ENCODE assay signal across 1 cellular context in the genomic region with DNA sequence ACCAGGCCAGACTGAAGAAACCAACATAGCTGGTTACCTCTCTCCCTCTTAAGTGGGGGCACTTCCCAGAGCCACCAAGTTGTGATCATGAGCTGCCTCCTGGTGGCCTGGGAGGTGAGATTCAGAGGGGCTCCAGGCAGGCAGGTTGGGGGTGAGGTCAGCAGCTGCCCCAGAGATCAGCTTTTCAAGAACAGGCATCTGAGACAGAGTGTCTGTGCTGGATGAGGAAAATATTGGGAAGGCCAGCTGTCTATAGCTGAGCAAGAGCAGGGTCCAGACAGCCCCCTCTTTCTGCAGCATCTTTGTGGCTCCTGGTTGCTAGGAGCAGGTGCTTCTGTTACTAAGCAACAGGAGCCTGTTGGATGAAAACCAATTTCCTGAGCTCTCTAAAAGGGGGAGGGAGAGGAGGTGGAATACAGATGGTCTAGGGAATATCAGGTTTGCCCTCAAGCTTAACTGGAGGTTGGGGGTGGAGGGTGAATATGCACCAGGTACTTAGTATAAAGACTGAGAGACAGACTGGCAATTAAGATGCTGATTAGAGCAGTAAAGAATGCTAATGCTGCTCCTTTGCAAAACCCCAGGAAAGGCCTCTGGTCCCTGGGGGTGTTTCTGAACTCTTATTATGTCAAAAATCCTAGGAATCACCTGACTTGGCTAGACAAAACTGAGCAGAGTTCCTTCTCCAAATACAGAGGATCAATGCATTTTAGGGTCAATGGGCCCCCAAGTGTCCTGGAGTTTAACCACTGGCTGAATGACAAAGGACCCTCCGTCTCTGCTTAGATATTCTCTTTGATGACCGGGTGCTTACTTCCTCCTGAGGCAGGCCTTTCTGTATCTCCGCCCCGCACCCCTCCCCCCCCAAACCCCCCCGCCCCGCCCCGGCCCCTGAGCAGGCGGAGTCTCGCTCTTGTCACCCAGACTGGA.
TF ChIP-seq lines count a peak whose summit lies in the region.

No MANE protein-coding gene starts in this region.

TF ChIP-seq in H1, 55 proteins besides CTCF, POLR2A, EP300 and RAD21:
- no peak for TF ChIP-seq TAF7 (optimal IDR thresholded peaks at IDR 0.05; ENCODE audit: borderline replicate concordance, low read depth, low read length)
- TF ChIP-seq RBBP5 (IDR thresholded peaks at IDR 0.05; ENCODE audit: borderline replicate concordance, low read depth, low read length): peak; percentile 50; the same call in 1 of the 2 replicates
- TF ChIP-seq CHD2 (IDR thresholded peaks at IDR 0.05; ENCODE audit: low read length): no peak
- TF ChIP-seq RXRA (IDR thresholded peaks at IDR 0.05; ENCODE audit: insufficient read depth, low read depth, low read length): 0 out of 2 replicates have a peak, but pooled peaks have one; percentile 10
- 0 out of 2 replicates have a peak, but pooled peaks have one; percentile 51 for TF ChIP-seq TCF12 (IDR thresholded peaks at IDR 0.05; ENCODE audit: low read depth, low read length)
- peak; percentile 75 for TF ChIP-seq SP1 (IDR thresholded peaks at IDR 0.05; ENCODE audit: low read depth, low read length)
- 0 out of 2 replicates have a peak, but pooled peaks have one; percentile 27 for TF ChIP-seq JUND (IDR thresholded peaks at IDR 0.05; ENCODE audit: low read length)
- TF ChIP-seq TAF1 (IDR thresholded peaks at IDR 0.05; ENCODE audit: low read depth, low read length): no peak
- 0 out of 4 replicates have a peak, but pooled peaks of 1 of the 2 experiments have one; percentile 49 for TF ChIP-seq SIN3A (conservative IDR thresholded peaks at IDR 0.05 in 1 of 2, IDR thresholded peaks at IDR 0.05 in 1 of 2; ENCODE audit: low read depth in 1 of 2, low read length in 2 of 2)
- TF ChIP-seq ASH2L (IDR thresholded peaks at IDR 0.05; ENCODE audit: low read length): peak; percentile 33
TF ChIP-seq in H1: peak in this region for 7.
